ENCODE assay signal across 8 cellular contexts in genomic region chr16:4766875-4767628, GRCh38. TPM values are rescaled to one million over a fixed set of nuclear protein-coding genes. Genes with fewer than 3 reads are reported as not detected.
DNase-seq lines count a peak whose midpoint lies in the region; ATAC-seq and TF ChIP-seq lines count a peak whose summit lies in the region.

Gene ZNF500 (minus strand): TSS chr16:4767162. CDS start chr16:4765978, 1,184 bp downstream.

- H3K4me1 Mint-ChIP-seq in WTC11 (peaks cover 17% of the 10 kb centered on the region), immature natural killer cell (peaks cover 33 to 37% of the 10 kb centered on the region in 2 donors)

- no peaks in the 10 kb centered on the region for H3K9me3 Mint-ChIP-seq in WTC11
- H3K9me3 Mint-ChIP-seq in immature natural killer cell, result no peaks in the 10 kb centered on the region

- DNase-seq in AG09319 (ENCODE audit: extremely low read depth, low read depth) (peak; percentile 85), NCI-H345 (lab: John Stamatoyannopoulos, UW) (peak; percentile 98), WTC11 (ENCODE audit: low spot score) (peak; percentile 100), caudate nucleus (lab: John Stamatoyannopoulos, UW) (peak; percentile 38 to 99 (median 95)), immature natural killer cell (peak; percentile 92 to 94 (median 92)), smooth muscle cell of the brain vasculature (ENCODE audit: low read depth, low spot score) (peak; percentile 85)

- CTCF ChIA-PET in WTC11 (lab: Charles Lee), result interaction anchor here (1.1 kb wide), 1 partner anchor 33 kb away, joined by 3 read pairs; the partner anchor contains the start of genes ANKS3 and DNAAF8

- peak within 1 kb of the TSS; percentile 93 for H3K27ac ChIP-seq in caudate nucleus (ENCODE audit: low read depth, low read length)

- H3K36me3 Mint-ChIP-seq in WTC11, result peaks cover 9% of the 10 kb centered on the region
- no peaks in the 10 kb centered on the region for H3K36me3 Mint-ChIP-seq in immature natural killer cell

- peak within 1 kb of the TSS; percentile 94 for H3K27ac Mint-ChIP-seq in WTC11
- peak within 1 kb of the TSS; percentile 83 to 94 (median 88) for H3K27ac Mint-ChIP-seq in immature natural killer cell

- H3K4me3 Mint-ChIP-seq in WTC11 (peak within 1 kb of the TSS; percentile 86), immature natural killer cell (peak within 1 kb of the TSS; percentile 88 to 97 (median 91))

- POLR2A ChIA-PET in WTC11 (lab: Charles Lee), result interaction anchor here (0.6 to 3.1 kb wide), 2 partner anchors 23 to 36 kb away, joined by 3 to 16 read pairs; partner anchors contain the start of gene ROGDI

- TF ChIP-seq CTCF in AG09319 (IDR thresholded peaks at IDR 0.05; ENCODE audit: low read depth, low read length) (no peak), WTC11 (IDR thresholded peaks at IDR 0.05) (no peak)

- ATAC-seq in GM19025 (IDR thresholded peaks at IDR 0.05; ENCODE audit: low read depth, unreplicated experiment) (peak; percentile 88), HG03280 (IDR thresholded peaks at IDR 0.05; ENCODE audit: unreplicated experiment) (peak; percentile 86), WTC11 (peak; percentile 90)

- H3K27me3 Mint-ChIP-seq in WTC11 (ENCODE audit: low read depth) (no peaks in the 10 kb centered on the region), immature natural killer cell (ENCODE audit: low read depth in 3 of 3) (peaks cover 12 to 23% (median 15%) of the 10 kb centered on the region in 3 donors)

TF ChIP-seq in WTC11, 78 proteins besides CTCF, POLR2A, EP300 and RAD21 (continues in another document):
- TF ChIP-seq MYBL2 (CRISPR knock-in tag; IDR thresholded peaks at IDR 0.05), result peak; percentile 14; the same call in 1 of the 2 replicates
- peak; percentile 75; the same call in 1 of the 2 replicates for TF ChIP-seq IRF1 (CRISPR knock-in tag; IDR thresholded peaks at IDR 0.05)
- TF ChIP-seq HMGXB4 (CRISPR knock-in tag; IDR thresholded peaks at IDR 0.05), result peak; percentile 63; the same call in 1 of the 2 replicates
- TF ChIP-seq FOXK1 (CRISPR knock-in tag; IDR thresholded peaks at IDR 0.05), result peak; percentile 96
- no peak for TF ChIP-seq OVOL2 (CRISPR knock-in tag; IDR thresholded peaks at IDR 0.05; ENCODE audit: borderline replicate concordance)
- TF ChIP-seq NR3C1 (CRISPR knock-in tag; conservative IDR thresholded peaks at IDR 0.05; ENCODE audit: low read depth), result no peak
- TF ChIP-seq ZNF121 (CRISPR knock-in tag; IDR thresholded peaks at IDR 0.05), result no peak
- TF ChIP-seq TP53 (CRISPR knock-in tag; IDR thresholded peaks at IDR 0.05), result no peak
- TF ChIP-seq IRF2 (CRISPR knock-in tag; IDR thresholded peaks at IDR 0.05; ENCODE audit: borderline replicate concordance, low read depth), result no peak
- TF ChIP-seq, protein P1, sequence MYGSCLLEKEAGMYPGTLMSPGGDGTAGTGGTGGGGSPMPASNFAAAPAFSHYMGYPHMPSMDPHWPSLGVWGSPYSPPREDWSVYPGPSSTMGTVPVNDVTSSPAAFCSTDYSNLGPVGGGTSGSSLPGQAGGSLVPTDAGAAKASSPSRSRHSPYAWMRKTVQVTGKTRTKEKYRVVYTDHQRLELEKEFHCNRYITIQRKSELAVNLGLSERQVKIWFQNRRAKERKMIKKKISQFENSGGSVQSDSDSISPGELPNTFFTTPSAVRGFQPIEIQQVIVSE (CRISPR knock-in tag; IDR thresholded peaks at IDR 0.05; ENCODE audit: borderline replicate concordance), result no peak
- TF ChIP-seq USF1 (CRISPR knock-in tag; IDR thresholded peaks at IDR 0.05), result peak; percentile 46; the same call in 1 of the 2 replicates
- TF ChIP-seq, protein P2, sequence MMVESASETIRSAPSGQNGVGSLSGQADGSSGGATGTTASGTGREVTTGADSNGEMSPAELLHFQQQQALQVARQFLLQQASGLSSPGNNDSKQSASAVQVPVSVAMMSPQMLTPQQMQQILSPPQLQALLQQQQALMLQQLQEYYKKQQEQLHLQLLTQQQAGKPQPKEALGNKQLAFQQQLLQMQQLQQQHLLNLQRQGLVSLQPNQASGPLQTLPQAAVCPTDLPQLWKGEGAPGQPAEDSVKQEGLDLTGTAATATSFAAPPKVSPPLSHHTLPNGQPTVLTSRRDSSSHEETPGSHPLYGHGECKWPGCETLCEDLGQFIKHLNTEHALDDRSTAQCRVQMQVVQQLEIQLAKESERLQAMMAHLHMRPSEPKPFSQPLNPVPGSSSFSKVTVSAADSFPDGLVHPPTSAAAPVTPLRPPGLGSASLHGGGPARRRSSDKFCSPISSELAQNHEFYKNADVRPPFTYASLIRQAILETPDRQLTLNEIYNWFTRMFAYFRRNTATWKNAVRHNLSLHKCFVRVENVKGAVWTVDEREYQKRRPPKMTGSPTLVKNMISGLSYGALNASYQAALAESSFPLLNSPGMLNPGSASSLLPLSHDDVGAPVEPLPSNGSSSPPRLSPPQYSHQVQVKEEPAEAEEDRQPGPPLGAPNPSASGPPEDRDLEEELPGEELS (CRISPR knock-in tag; IDR thresholded peaks at IDR 0.05), result peak; percentile 81
- TF ChIP-seq ARID4B (CRISPR knock-in tag; IDR thresholded peaks at IDR 0.05; ENCODE audit: borderline replicate concordance), result peak; percentile 78; the same call in 1 of the 2 replicates
- peak; percentile 56; the same call in 1 of the 2 replicates for TF ChIP-seq FOXP1 (CRISPR knock-in tag; IDR thresholded peaks at IDR 0.05; ENCODE audit: borderline replicate concordance)
- TF ChIP-seq NFYB (CRISPR knock-in tag; conservative IDR thresholded peaks at IDR 0.05; ENCODE audit: low read depth), result peak; percentile 77

RNA-seq across cellular contexts. Expression of gene ZNF500, which starts in this region (rescaled TPM):
- total RNA-seq in WTC11 (2021), result 14.3 to 19.9 TPM (median 15.5 TPM) in 3 replicates
- polyA plus RNA-seq in immature natural killer cell, result 10 to 100 TPM in 1 of 3 donors, 1 to 10 TPM in 2; 4.4 to 13.1 (median 8.9) TPM

Comparison
In these comparisons a context has a peak if more than half of its experiments do, and no peak if none do; other contexts are left out.
1. Peak in every context shown above with its lines: DNase-seq, ATAC-seq and H3K27ac ChIP-seq.